In the genomic region with DNA sequence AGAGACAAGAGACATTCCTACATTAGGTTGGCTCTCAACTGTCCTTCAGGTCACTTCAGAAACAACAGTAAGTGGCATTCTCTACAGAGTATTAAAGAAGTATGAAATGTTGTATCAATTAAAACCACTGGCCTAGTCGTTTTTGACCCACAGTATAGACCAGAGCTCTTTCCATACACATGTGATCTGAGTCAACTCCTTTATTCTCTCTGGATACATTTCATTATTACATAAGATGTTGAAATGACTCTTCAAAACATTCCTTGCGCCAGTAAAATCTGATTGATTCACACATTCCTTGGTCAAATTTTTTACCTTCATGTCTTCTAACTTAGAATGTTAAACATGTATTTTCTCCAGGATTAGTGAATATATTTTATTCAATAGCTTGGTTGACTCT, we compare ENCODE assay signal across 27 cellular contexts.
DNase-seq lines count a peak whose midpoint lies in the region; ATAC-seq, FAIRE-seq and TF ChIP-seq lines count a peak whose summit lies in the region.
"Had no signal": no experiment of that assay in that cellular context is flagged by ENCODE, and none has a peak within 500 bp of the region (broad histone marks: within the 10 kb centered on the region; RNA-seq: fewer than 3 reads in every experiment).

No MANE protein-coding gene starts in this region.

- DNase-seq in DMS153 treated with DMSO at 0.1 percent for 48 hours (lab: John Stamatoyannopoulos, UW; ENCODE audit: unreplicated experiment) (peak; percentile 54), DMS153 (lab: John Stamatoyannopoulos, UW) (no peak), astrocyte (ENCODE audit: low read depth) (peak; percentile 26), fibroblast of the aortic adventitia (ENCODE audit: low read depth) (peak; percentile 36), GM19238 (ENCODE audit: insufficient read length, low spot score) (no peak)
- no peak for DNase-seq in activated T-cell treated with anti-CD3 and anti-CD28 coated beads, Interleukin-2, amount 50 U/mL, for 24 hours
- DNase-seq: ACHN; Calu3; CD8-positive, alpha-beta memory T cell; DMS53; EL; GF-D8; KG1; NCI-H1105; NCI-H146; NCI-H2029; NCI-H226; NCI-H510A treated with DMSO at 0.1 percent for 48 hours; NCI-H748 treated with DMSO at 0.1 percent for 48 hours; NK-92 treated with Interleukin-12 subunit alpha and Interleukin-12 subunit beta, amount 100 ng/mL, for 24 hours had no signal

- peaks cover 11% of the 10 kb centered on the region for H3K4me1 ChIP-seq in astrocyte (ENCODE audit: insufficient read depth, low read length)

- no peak overlapping the region for H2AFZ ChIP-seq in astrocyte (ENCODE audit: low read depth, low read length)

- no peaks in the 10 kb centered on the region for H3K27me3 Mint-ChIP-seq in astrocyte (ENCODE audit: low read depth, unreplicated experiment)
- H3K27me3 Mint-ChIP-seq in activated T-cell treated with anti-CD3 and anti-CD28 coated beads, Interleukin-2, amount 50 U/mL, for 24 hours = no peaks in the 10 kb centered on the region
- H3K27me3 Mint-ChIP-seq: CD8-positive, alpha-beta memory T cell had no signal

- no peaks in the 10 kb centered on the region for H3K9me3 ChIP-seq in astrocyte (ENCODE audit: insufficient read depth, low read depth, low read length)

- H3K27ac Mint-ChIP-seq in astrocyte (ENCODE audit: unreplicated experiment) = no peak overlapping the region
- H3K27ac Mint-ChIP-seq in activated T-cell treated with anti-CD3 and anti-CD28 coated beads, Interleukin-2, amount 50 U/mL, for 24 hours = no peak overlapping the region
- H3K27ac Mint-ChIP-seq: CD8-positive, alpha-beta memory T cell had no signal

- no peaks in the 10 kb centered on the region for H3K79me2 ChIP-seq in astrocyte (ENCODE audit: insufficient read depth, low read length)

- no peak for TF ChIP-seq CTCF in astrocyte (IDR thresholded peaks at IDR 0.05; ENCODE audit: insufficient read depth, low read depth, low read length)
- no peak for TF ChIP-seq CTCF in fibroblast of the aortic adventitia (IDR thresholded peaks at IDR 0.05; ENCODE audit: insufficient read depth, low read length)

- ATAC-seq in HG02973 (IDR thresholded peaks at IDR 0.05; ENCODE audit: unreplicated experiment) (no peak), GM21528 (IDR thresholded peaks at IDR 0.05; ENCODE audit: low FRiP score, unreplicated experiment) (no peak)
- ATAC-seq: Panc1, SK-N-SH treated with all-trans-retinoic acid at 6 μM for 48 hours had no signal

- no peaks in the 10 kb centered on the region for H4K20me1 ChIP-seq in astrocyte (ENCODE audit: insufficient read depth, low read length)

- H3K4me2 ChIP-seq in astrocyte (ENCODE audit: low read length) = no peak overlapping the region

- no peaks in the 10 kb centered on the region for H3K9me3 Mint-ChIP-seq in astrocyte (ENCODE audit: unreplicated experiment)
- peaks cover 2% of the 10 kb centered on the region for H3K9me3 Mint-ChIP-seq in activated T-cell treated with anti-CD3 and anti-CD28 coated beads, Interleukin-2, amount 50 U/mL, for 24 hours
- H3K9me3 Mint-ChIP-seq: CD8-positive, alpha-beta memory T cell had no signal

- no peak overlapping the region for H3K4me3 Mint-ChIP-seq in astrocyte (ENCODE audit: unreplicated experiment)
- H3K4me3 Mint-ChIP-seq in activated T-cell treated with anti-CD3 and anti-CD28 coated beads, Interleukin-2, amount 50 U/mL, for 24 hours = no peak overlapping the region
- H3K4me3 Mint-ChIP-seq: CD8-positive, alpha-beta memory T cell had no signal

- H3K4me1 Mint-ChIP-seq in astrocyte (ENCODE audit: low read depth, unreplicated experiment) = peaks cover 31% of the 10 kb centered on the region
- H3K4me1 Mint-ChIP-seq in activated T-cell treated with anti-CD3 and anti-CD28 coated beads, Interleukin-2, amount 50 U/mL, for 24 hours (ENCODE audit: low read depth) = no peaks in the 10 kb centered on the region
- H3K4me1 Mint-ChIP-seq: CD8-positive, alpha-beta memory T cell had no signal

- no peaks in the 10 kb centered on the region for H3K36me3 Mint-ChIP-seq in astrocyte (ENCODE audit: low read depth, unreplicated experiment)
- H3K36me3 Mint-ChIP-seq in activated T-cell treated with anti-CD3 and anti-CD28 coated beads, Interleukin-2, amount 50 U/mL, for 24 hours (ENCODE audit: low read depth) = no peaks in the 10 kb centered on the region
- H3K36me3 Mint-ChIP-seq: CD8-positive, alpha-beta memory T cell had no signal

- no peak overlapping the region for H3K9ac ChIP-seq in astrocyte (ENCODE audit: low read length)

- no peaks in the 10 kb centered on the region for H3K27me3 ChIP-seq in astrocyte (ENCODE audit: insufficient read depth, low read length)

- peak; percentile 13 for FAIRE-seq in astrocyte (lab: Jason Lieb, UNC)
- FAIRE-seq: H1 had no signal

- H3K4me3 ChIP-seq in astrocyte (ENCODE audit: insufficient read depth, low read depth, low read length) (no peak overlapping the region), fibroblast of the aortic adventitia (ENCODE audit: low read depth, low read length) (no peak overlapping the region)

- H3K36me3 ChIP-seq in astrocyte (ENCODE audit: insufficient read depth, low read length) = no peaks in the 10 kb centered on the region

- H3K27ac ChIP-seq in astrocyte (ENCODE audit: low read depth, low read length) = no peak overlapping the region
- H3K27ac ChIP-seq: 22Rv1, C4-2B had no signal

Comparison
In these comparisons a context has a peak if more than half of its experiments do, and no peak if none do; other contexts are left out.
1. DNase-seq: peak in DMS153 treated with DMSO at 0.1 percent for 48 hours (single experiment), astrocyte (single experiment) and fibroblast of the aortic adventitia (single experiment); none in DMS153 (single experiment), GM19238 (single experiment) and activated T-cell treated with anti-CD3 and anti-CD28 coated beads, Interleukin-2, amount 50 U/mL, for 24 hours (single experiment).